ENCODE assay signal across 8 cellular contexts in the genomic region with DNA sequence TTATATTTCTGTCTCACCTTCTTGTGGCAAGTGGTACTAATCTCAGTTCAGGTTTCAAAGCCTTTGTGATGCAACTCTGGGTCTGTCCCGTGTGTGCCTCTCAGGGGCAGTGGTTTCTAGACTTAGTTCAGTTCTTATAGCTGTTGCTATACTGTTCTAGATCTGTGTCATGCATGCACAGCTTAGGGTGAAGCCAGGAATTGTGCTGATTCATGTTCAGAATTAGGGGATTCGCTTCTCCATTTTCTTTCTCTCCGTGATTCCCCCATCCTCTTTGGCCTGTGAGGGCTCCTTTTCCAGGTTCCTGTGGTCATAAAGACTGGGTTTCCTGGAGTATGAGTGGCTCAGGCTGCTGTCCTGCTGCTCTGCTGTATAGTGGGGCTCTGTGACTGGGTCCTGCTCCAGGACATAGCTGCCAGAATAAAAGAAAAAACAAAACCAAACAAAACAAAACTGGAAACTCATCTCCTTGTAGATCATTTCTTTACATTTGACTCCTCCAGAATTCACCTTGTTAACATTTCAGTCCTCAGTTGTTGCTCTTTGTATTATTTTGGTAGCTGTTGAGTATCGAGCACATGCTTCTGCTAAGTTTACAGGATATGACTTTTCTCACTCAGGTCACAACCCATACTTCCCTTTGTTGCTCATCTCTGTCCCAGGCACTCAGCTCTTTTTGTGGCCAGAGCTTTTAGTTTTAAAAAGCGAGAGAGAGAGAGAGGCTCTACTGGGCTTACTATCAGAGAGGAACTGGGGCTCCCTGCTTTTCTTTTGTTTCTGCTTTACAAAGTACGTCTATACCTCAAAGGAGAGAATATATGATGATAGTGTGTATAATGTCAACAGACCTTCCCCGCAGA. TPM values are rescaled to one million over a fixed set of nuclear protein-coding genes. Genes with fewer than 3 reads are reported as not detected.
DNase-seq lines count a peak whose midpoint lies in the region; ATAC-seq and TF ChIP-seq lines count a peak whose summit lies in the region.

No MANE protein-coding gene starts in this region.

- peaks cover 18% of the 10 kb centered on the region for H3K4me1 ChIP-seq in RWPE2 (ENCODE audit: insufficient read depth, poor library complexity, severe bottlenecking)

- no peaks in the 10 kb centered on the region for H3K9me3 Mint-ChIP-seq in central memory CD8-positive, alpha-beta T cell
- peaks cover 20% of the 10 kb centered on the region for H3K9me3 Mint-ChIP-seq in mesothelial cell of epicardium

- peak; percentile 93 for ATAC-seq in GM19023 (IDR thresholded peaks at IDR 0.05; ENCODE audit: unreplicated experiment)
- peak; percentile 90 for ATAC-seq in HG03066 (IDR thresholded peaks at IDR 0.05; ENCODE audit: low read depth, unreplicated experiment)
- peak; percentile 69 for ATAC-seq in RWPE2 (ENCODE audit: low read depth)
- peak; percentile 74 for ATAC-seq in central memory CD8-positive, alpha-beta T cell (replicated peaks; ENCODE audit: extremely low read depth, poor library complexity, severe bottlenecking)

- no peak overlapping the region for H3K4me3 ChIP-seq in RWPE2 (ENCODE audit: severe bottlenecking)

- H3K27me3 Mint-ChIP-seq in central memory CD8-positive, alpha-beta T cell = no peaks in the 10 kb centered on the region
- H3K27me3 Mint-ChIP-seq in mesothelial cell of epicardium (ENCODE audit: low read depth) = no peaks in the 10 kb centered on the region

- no peaks in the 10 kb centered on the region for H3K9me3 ChIP-seq in RWPE2 (ENCODE audit: severe bottlenecking)

- TF ChIP-seq CTCF in RWPE2 (IDR thresholded peaks at IDR 0.05; ENCODE audit: poor library complexity, severe bottlenecking) (no peak), mesothelial cell of epicardium (IDR thresholded peaks at IDR 0.05; ENCODE audit: unreplicated experiment) (no peak)

- peaks cover 12% of the 10 kb centered on the region for H3K4me1 Mint-ChIP-seq in central memory CD8-positive, alpha-beta T cell
- H3K4me1 Mint-ChIP-seq in mesothelial cell of epicardium = peaks cover 54% of the 10 kb centered on the region

- H3K4me3 Mint-ChIP-seq in central memory CD8-positive, alpha-beta T cell = peak overlapping the region; percentile 65
- peak overlapping the region; percentile 1 for H3K4me3 Mint-ChIP-seq in mesothelial cell of epicardium

- in situ Hi-C loops in ACHN (cut with HindIII; ENCODE audit: low pct_ligation_motif_present, low pct_unique_long_range_greater_than_20kb, low sequenced_read_pairs) = no loop called here

- no peak overlapping the region for H3K27ac ChIP-seq in RWPE2 (ENCODE audit: poor library complexity, severe bottlenecking)

- peaks cover 2% of the 10 kb centered on the region for H3K36me3 Mint-ChIP-seq in central memory CD8-positive, alpha-beta T cell (ENCODE audit: insufficient read depth)
- peaks cover 26% of the 10 kb centered on the region for H3K36me3 Mint-ChIP-seq in mesothelial cell of epicardium

- H3K36me3 ChIP-seq in RWPE2 (ENCODE audit: low read depth) = peaks cover 6% of the 10 kb centered on the region; the same call in 1 of the 2 replicates

- DNase-seq in ACHN = peak; percentile 8
- no peak for DNase-seq in RWPE2 (ENCODE audit: low spot score)
- no peak for DNase-seq in central memory CD8-positive, alpha-beta T cell (ENCODE audit: low spot score in 2 of 2)
- DNase-seq in mesothelial cell of epicardium (ENCODE audit: low spot score in 2 of 2, unreplicated experiment in 2 of 2) = no peak
- no peak for DNase-seq in germinal center (ENCODE audit: low spot score)
- DNase-seq in GOT3 (lab: John Stamatoyannopoulos, UW) = no peak

- no peaks in the 10 kb centered on the region for H3K27me3 ChIP-seq in RWPE2 (ENCODE audit: insufficient read depth, poor library complexity, severe bottlenecking)

- peak overlapping the region; percentile 3 for H3K27ac Mint-ChIP-seq in central memory CD8-positive, alpha-beta T cell (ENCODE audit: low read depth)
- H3K27ac Mint-ChIP-seq in mesothelial cell of epicardium = peak overlapping the region; percentile 92

RNA-seq across cellular contexts. Expression of gene CERS6, which starts 34.2 kb away (rescaled TPM):
- 66.1 to 67.4 TPM (median 66.5 TPM) in 3 replicates for total RNA-seq in mesothelial cell of epicardium
